In genomic region chr7:35185908-35186731, GRCh38 we compare ENCODE assay signal across 8 cellular contexts.
A peak's percentile ranks its signal among the peaks of the same experiment; 100 is the strongest.
DNase-seq lines count a peak whose midpoint lies in the region; ATAC-seq, FAIRE-seq and TF ChIP-seq lines count a peak whose summit lies in the region.

No MANE protein-coding gene starts in this region.

- peak; percentile 58 for DNase-seq in activated CD4-positive, alpha-beta T cell treated with anti-CD3 and anti-CD28 coated beads, Interleukin-2, amount 10 ng/mL, durations not matched to agents 24 days and 14 days
- DNase-seq in activated CD4-positive, alpha-beta T cell treated with anti-CD3 and anti-CD28 coated beads for 1 hour, result no peak
- DNase-seq in NCI-H748 (lab: John Stamatoyannopoulos, UW; ENCODE audit: unreplicated experiment), result peak; percentile 83
- DNase-seq in K562 (ENCODE audit: extremely low read depth in 1 of 4, low spot score in 3 of 4), result peak in 2 of 4 experiments; percentile 2 to 5
- DNase-seq in iPS-NIHi11 (ENCODE audit: low spot score), result peak; percentile 12

- H3K9ac ChIP-seq in K562 (ENCODE audit: insufficient read depth in 1 of 2, low read depth in 2 of 2, low read length in 2 of 2), result no peak overlapping the region

- no TSS peak for BruUV-seq in K562 (replicated peaks; lab: Mats Ljungman, UMichigan)

- CTCF ChIA-PET in K562 (lab: Yijun Ruan, JAX; ENCODE audit: low intra/inter-chr PET ratio), result no interaction called here

- peak overlapping the region; percentile 73 for H3K4me3 Mint-ChIP-seq in activated CD4-positive, alpha-beta T cell treated with anti-CD3 and anti-CD28 coated beads, Interleukin-2, amount 10 ng/mL, durations not matched to agents 24 days and 14 days

- H3K9me3 ChIP-seq in K562 (replicated peaks; ENCODE audit: control insufficient read depth, insufficient read depth, low read depth, low read length), result no peaks in the 10 kb centered on the region

- peaks cover 0 to 5% of the 10 kb centered on the region in 2 experiments; a peak in 1 of 5 replicates for H3K27me3 ChIP-seq in K562 (ENCODE audit: control insufficient read depth in 2 of 2, insufficient read depth in 2 of 2, low read length in 2 of 2)

- H3K4me1 Mint-ChIP-seq in activated CD4-positive, alpha-beta T cell treated with anti-CD3 and anti-CD28 coated beads, Interleukin-2, amount 10 ng/mL, durations not matched to agents 24 days and 14 days, result peaks cover 7% of the 10 kb centered on the region

- H3K36me3 Mint-ChIP-seq in activated CD4-positive, alpha-beta T cell treated with anti-CD3 and anti-CD28 coated beads, Interleukin-2, amount 10 ng/mL, durations not matched to agents 24 days and 14 days (ENCODE audit: low read depth), result no peaks in the 10 kb centered on the region

- H3K4me2 ChIP-seq in K562 (ENCODE audit: insufficient read depth, low read length), result no peak overlapping the region

- TF ChIP-seq EP300 in K562 (IDR thresholded peaks at IDR 0.05; ENCODE audit: low read length), result no peak

- H2AFZ ChIP-seq in K562 (ENCODE audit: low read depth, low read length), result no peak overlapping the region

- in situ Hi-C loops in K562 (cut with MboI), result loop anchor here (10.0 kb wide), 1 partner anchor 111 kb away; no protein-coding TSS in a partner anchor

- no peak overlapping the region for H3K27ac Mint-ChIP-seq in activated CD4-positive, alpha-beta T cell treated with anti-CD3 and anti-CD28 coated beads, Interleukin-2, amount 10 ng/mL, durations not matched to agents 24 days and 14 days

- H3K27ac ChIP-seq in K562 (ENCODE audit: extremely low read depth, low read depth, low read length) (no peak overlapping the region), skin epidermis (no peak overlapping the region)

- no peak for FAIRE-seq in K562 (lab: Jason Lieb, UNC)

- ATAC-seq in K562 (peak; percentile 63; the same call in 1 of the 3 replicates), HG02610 (IDR thresholded peaks at IDR 0.05; ENCODE audit: unreplicated experiment) (no peak), GM21723 (IDR thresholded peaks at IDR 0.05; ENCODE audit: unreplicated experiment) (no peak)

- no peaks in the 10 kb centered on the region for H3K9me1 ChIP-seq in K562 (ENCODE audit: control insufficient read depth, insufficient read depth, low read length)

- POLR2A ChIA-PET in K562 (lab: Yijun Ruan, JAX), result no interaction called here

- no peak for TF ChIP-seq CTCF in K562 (IDR thresholded peaks at IDR 0.05 in 2 of 3, conservative IDR thresholded peaks at IDR 0.05 in 1 of 3; ENCODE audit: insufficient read depth in 2 of 3, low read depth in 1 of 3, low read length in 3 of 3)

- TF ChIP-seq POLR2A in K562 (conservative IDR thresholded peaks at IDR 0.05), result no peak

- H3K36me3 ChIP-seq in K562 (ENCODE audit: control insufficient read depth, insufficient read depth, low read length), result no peaks in the 10 kb centered on the region

- peaks cover 0 to 8% of the 10 kb centered on the region in 2 experiments; a peak in 2 of 5 replicates for H3K4me1 ChIP-seq in K562 (replicated peaks in 1 of 2; ENCODE audit: control insufficient read depth in 2 of 2, insufficient read depth in 2 of 2, low read length in 2 of 2)

- TF ChIP-seq RAD21 in K562 (CRISPR knock-in tag; conservative IDR thresholded peaks at IDR 0.05 in 1 of 2, IDR thresholded peaks at IDR 0.05 in 1 of 2), result no peak

- 14% methylated on average over 37 of the region's 67 CpGs for WGBS in K562 (ENCODE audit: insufficient coverage, low coverage, missing lambda C conversion rate)

- H3K79me2 ChIP-seq in K562 (ENCODE audit: control insufficient read depth, insufficient read depth, low read length), result no peaks in the 10 kb centered on the region

- H4K20me1 ChIP-seq in K562 (replicated peaks; ENCODE audit: control insufficient read depth, insufficient read depth, low read length), result no peaks in the 10 kb centered on the region

- H3K4me3 ChIP-seq in K562 (no peak overlapping the region), skin epidermis (peak overlapping the region in 5 of 7 experiments; percentile 2 to 27 (median 15))

- H3K27me3 Mint-ChIP-seq in activated CD4-positive, alpha-beta T cell treated with anti-CD3 and anti-CD28 coated beads, Interleukin-2, amount 10 ng/mL, durations not matched to agents 24 days and 14 days, result peaks cover 37% of the 10 kb centered on the region

- intact Hi-C loops in activated CD4-positive, alpha-beta T cell treated with anti-CD3 and anti-CD28 coated beads, Interleukin-2, amount 10 ng/mL, durations not matched to agents 24 days and 14 days (cut with micrococcal nuclease), result loop anchor here (2.0 to 5.0 kb wide), 2 partner anchors 71 to 335 kb away; no protein-coding TSS in a partner anchor
- intact Hi-C loops in K562 (cut with micrococcal nuclease), result no loop called here

- H3K9me3 Mint-ChIP-seq in activated CD4-positive, alpha-beta T cell treated with anti-CD3 and anti-CD28 coated beads, Interleukin-2, amount 10 ng/mL, durations not matched to agents 24 days and 14 days, result no peaks in the 10 kb centered on the region

TF ChIP-seq in K562, 482 proteins besides CTCF, POLR2A, EP300 and RAD21 (continues in another document):
- no peak for TF ChIP-seq EHMT2 (IDR thresholded peaks at IDR 0.05)
- peak; percentile 66 for TF ChIP-seq PRDM10 (IDR thresholded peaks at IDR 0.05; ENCODE audit: partially characterized antibody)
- TF ChIP-seq ZBTB33 (CRISPR knock-in tag; IDR thresholded peaks at IDR 0.05), result 0 out of 2 replicates have a peak, but pooled peaks have one; percentile 12
- no peak for TF ChIP-seq TGIF2 (CRISPR knock-in tag; IDR thresholded peaks at IDR 0.05)
- no peak for TF ChIP-seq E4F1 (CRISPR knock-in tag; IDR thresholded peaks at IDR 0.05; ENCODE audit: borderline replicate concordance)
- TF ChIP-seq E2F6 (IDR thresholded peaks at IDR 0.05; ENCODE audit: borderline replicate concordance in 1 of 2, extremely low read depth in 1 of 2, insufficient read depth in 1 of 2, insufficient read length in 1 of 2, low read depth in 1 of 2, low read length in 1 of 2, poor library complexity in 1 of 2, severe bottlenecking in 1 of 2), result peak in 1 of 2 experiments; percentile 10
